In genomic region chr7:122299935-122300606, GRCh38 we compare ENCODE assay signal across 1 cellular context.
TF ChIP-seq lines count a peak whose summit lies in the region.

No MANE protein-coding gene starts in this region.

TF ChIP-seq in IMR-90, 13 proteins besides CTCF, POLR2A, EP300 and RAD21:
- TF ChIP-seq MAFK (IDR thresholded peaks at IDR 0.05; ENCODE audit: low read depth, low read length) (no peak), ELK1 (IDR thresholded peaks at IDR 0.05; ENCODE audit: borderline replicate concordance, low read depth, low read length) (no peak), BHLHE40 (IDR thresholded peaks at IDR 0.05; ENCODE audit: low read depth, low read length) (no peak), MAZ (IDR thresholded peaks at IDR 0.05; ENCODE audit: borderline replicate concordance, low read depth, low read length) (no peak), MXI1 (IDR thresholded peaks at IDR 0.05; ENCODE audit: borderline replicate concordance, low read depth, low read length) (no peak), USF2 (IDR thresholded peaks at IDR 0.05; ENCODE audit: low read depth, low read length) (no peak), RCOR1 (IDR thresholded peaks at IDR 0.05; ENCODE audit: insufficient replicate concordance, low read length) (no peak), FOS (IDR thresholded peaks at IDR 0.05; ENCODE audit: low read depth, low read length) (no peak), NFE2L2 (IDR thresholded peaks at IDR 0.05; ENCODE audit: low read depth, low read length) (no peak), CEBPB (IDR thresholded peaks at IDR 0.05; ENCODE audit: low read depth, low read length) (no peak)
TF ChIP-seq in IMR-90: peak in this region for 0.
